Comparison of ENCODE assay signal across 11 cellular contexts in genomic region chr7:64854969-64855368, GRCh38.
"Had no signal": no experiment of that assay in that cellular context is flagged by ENCODE, and none has a peak within 500 bp of the region (broad histone marks: within the 10 kb centered on the region; RNA-seq: fewer than 3 reads in every experiment).

No MANE protein-coding gene starts in this region.

- H3K9ac ChIP-seq: GM23248 had no signal

- H3K27ac ChIP-seq: GM23248 had no signal

- H3K9me3 Mint-ChIP-seq: GM23338, HFFc6 had no signal

- H3K4me3 Mint-ChIP-seq: GM23338, H9, HFFc6 had no signal

- ATAC-seq: GM23338, HCT116 had no signal

- FAIRE-seq: H1, H54 had no signal

- H3K36me3 ChIP-seq: HAP-1 had no signal

- H3K4me1 Mint-ChIP-seq: H9 had no signal

- H3K9me3 ChIP-seq: HAP-1 had no signal

- H3K27ac Mint-ChIP-seq: GM23338, H9, HFFc6 had no signal

- DNase-seq: GM23248, GOT3, H7, H9, HCEC 1CT, HFFc6 had no signal

- H3K4me3 ChIP-seq: GM23248, GM23338, HAP-1 had no signal

- H3K4me1 ChIP-seq: HAP-1 had no signal

- H3K4me2 ChIP-seq: GM23338 had no signal

- H2AFZ ChIP-seq: GM23248, GM23338 had no signal
